ENCODE assay signal across 10 cellular contexts in the genomic region with DNA sequence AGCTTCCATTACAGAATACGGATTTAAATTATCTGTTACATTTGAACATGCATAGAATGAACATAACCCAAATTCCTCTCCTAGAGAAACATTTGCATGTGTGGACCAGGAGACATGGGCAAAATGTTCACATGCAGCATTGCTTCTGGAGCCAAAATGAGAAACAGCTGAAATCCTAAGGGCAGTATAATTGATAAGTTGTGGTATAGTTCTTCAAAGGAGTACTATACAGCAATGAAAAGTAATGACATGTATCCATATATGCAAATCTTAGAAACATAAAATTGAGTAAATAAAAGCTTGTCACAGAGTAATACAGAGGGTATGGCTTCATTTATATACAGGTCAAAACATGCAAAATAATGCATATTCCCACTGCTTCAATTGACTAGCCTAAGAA.
"Had no signal": no experiment of that assay in that cellular context is flagged by ENCODE, and none has a peak within 500 bp of the region (broad histone marks: within the 10 kb centered on the region; RNA-seq: fewer than 3 reads in every experiment).

No MANE protein-coding gene starts in this region.

- H3K36me3 Mint-ChIP-seq: IgD-negative memory B cell had no signal

- H3K9ac ChIP-seq: GM23248 had no signal

- FAIRE-seq: H54, HepG2 had no signal

- H3K27ac ChIP-seq: GM23248, HL-60 had no signal

- H3K9me3 Mint-ChIP-seq: H9 had no signal

- H3K4me1 Mint-ChIP-seq: IgD-negative memory B cell had no signal

- H3K27ac Mint-ChIP-seq: H9, HFFc6, IgD-negative memory B cell had no signal

- H3K4me3 ChIP-seq: GM23248 had no signal

- H2AFZ ChIP-seq: GM23248 had no signal

- H3K4me3 Mint-ChIP-seq: H9, HFFc6, IgD-negative memory B cell had no signal

- DNase-seq: GM23248, GOT3, H9, HCEC 1CT, HFFc6, KG1 had no signal
